ENCODE assay signal across 13 cellular contexts in genomic region chr14:50937325-50937724, GRCh38. TPM values are rescaled to one million over a fixed set of nuclear protein-coding genes. Genes with fewer than 3 reads are reported as not detected.
DNase-seq lines count a peak whose midpoint lies in the region; ATAC-seq and TF ChIP-seq lines count a peak whose summit lies in the region.
"Had no signal": no experiment of that assay in that cellular context is flagged by ENCODE, and none has a peak within 500 bp of the region (broad histone marks: within the 10 kb centered on the region; RNA-seq: fewer than 3 reads in every experiment).

No MANE protein-coding gene starts in this region.

- H3K27ac ChIP-seq in SK-N-SH (ENCODE audit: low read depth in 2 of 2, low read length in 1 of 2), result peak overlapping the region in 1 of 2 experiments; percentile 50; a peak in 2 of 4 replicates
- H3K27ac ChIP-seq: VCaP had no signal

- no peaks in the 10 kb centered on the region for H4K20me1 ChIP-seq in SK-N-SH (ENCODE audit: insufficient read depth)

- H3K9me2 ChIP-seq in SK-N-SH, result no peaks in the 10 kb centered on the region

- peaks cover 0 to 6% of the 10 kb centered on the region in 2 experiments; a peak in 2 of 4 replicates for H3K4me1 ChIP-seq in SK-N-SH (ENCODE audit: control insufficient read depth in 1 of 2, insufficient read depth in 2 of 2, low read depth in 1 of 2, low read length in 1 of 2)

- CTCF ChIA-PET in SK-N-SH (lab: Yijun Ruan, JAX), result interaction anchor here (1.5 kb wide), 1 partner anchor 160 kb away, joined by 3 read pairs; no protein-coding TSS in a partner anchor

- peak; percentile 30 for DNase-seq in A172 (ENCODE audit: low spot score)
- DNase-seq in HPDE6-E6E7 (ENCODE audit: extremely low spot score), result peak; percentile 45
- DNase-seq in SK-N-SH, result no peak
- peak; percentile 76 for DNase-seq in fibroblast of villous mesenchyme (ENCODE audit: low read depth)
- no peak for DNase-seq in activated CD4-positive, alpha-beta T cell treated with anti-CD3 and anti-CD28 coated beads, Interleukin-2, amount 50 U/mL, for 48 hours
- DNase-seq in activated T-cell treated with anti-CD3 and anti-CD28 coated beads, Interleukin-2, amount 50 U/mL, for 1 hour, result no peak
- DNase-seq: activated CD8-positive, alpha-beta memory T cell treated with anti-CD3 and anti-CD28 coated beads, Interleukin-2, amount 50 U/mL, for 48 hours; heart right ventricle; Karpas-422 had no signal

- no peaks in the 10 kb centered on the region for H3K9me3 ChIP-seq in SK-N-SH
- H3K9me3 ChIP-seq: heart right ventricle had no signal

- no peaks in the 10 kb centered on the region for H3K27me3 ChIP-seq in SK-N-SH (ENCODE audit: insufficient read depth)
- H3K27me3 ChIP-seq: heart right ventricle had no signal

- H3K79me2 ChIP-seq in SK-N-SH (ENCODE audit: insufficient read depth), result no peaks in the 10 kb centered on the region

- POLR2A ChIA-PET in SK-N-SH (lab: Yijun Ruan, JAX), result no interaction called here

- peak overlapping the region; percentile 11; the same call in 1 of the 2 replicates for H3K4me2 ChIP-seq in SK-N-SH

- TF ChIP-seq EP300 in SK-N-SH (IDR thresholded peaks at IDR 0.05; ENCODE audit: borderline replicate concordance in 1 of 2, low read depth in 1 of 2, low read length in 1 of 2), result peak in 1 of 2 experiments; percentile 33; a peak in 1 of 4 replicates

- H3F3A ChIP-seq in SK-N-SH (replicated peaks; ENCODE audit: insufficient read depth), result peaks cover 13% of the 10 kb centered on the region

- no peak for ATAC-seq in GM21528 (IDR thresholded peaks at IDR 0.05; ENCODE audit: low FRiP score, unreplicated experiment)
- no peak for ATAC-seq in GM18867 (IDR thresholded peaks at IDR 0.05; ENCODE audit: unreplicated experiment)
- ATAC-seq: heart right ventricle had no signal

- TF ChIP-seq CTCF in SK-N-SH (IDR thresholded peaks at IDR 0.05) (no peak), fibroblast of villous mesenchyme (IDR thresholded peaks at IDR 0.05; ENCODE audit: insufficient read depth, low read depth, low read length) (no peak)

- H2AFZ ChIP-seq in SK-N-SH (ENCODE audit: low read depth), result no peak overlapping the region

- H3K9ac ChIP-seq in SK-N-SH, result no peak overlapping the region

- H3K4me3 ChIP-seq in SK-N-SH (ENCODE audit: low read depth in 2 of 2, low read length in 1 of 2) (no peak overlapping the region), fibroblast of villous mesenchyme (ENCODE audit: low read depth, low read length) (no peak overlapping the region)
- H3K4me3 ChIP-seq: heart right ventricle, lung had no signal

- H3K36me3 ChIP-seq in SK-N-SH (replicated peaks in 1 of 2; ENCODE audit: control insufficient read depth in 1 of 2, insufficient read depth in 2 of 2, low read length in 1 of 2), result peaks cover 3 to 11% of the 10 kb centered on the region in 2 experiments

- 27% methylated on average over 2 of the region's 2 CpGs for WGBS in SK-N-SH (ENCODE audit: low lambda C conversion rate)

- TF ChIP-seq RAD21 in SK-N-SH (IDR thresholded peaks at IDR 0.05; ENCODE audit: low read length), result no peak

TF ChIP-seq in SK-N-SH, 30 proteins besides CTCF, POLR2A, EP300 and RAD21 (continues in another document):
- no peak for TF ChIP-seq POLR2AphosphoS5 (IDR thresholded peaks at IDR 0.05; ENCODE audit: low read depth, low read length)
- no peak for TF ChIP-seq FOXM1 (IDR thresholded peaks at IDR 0.05; ENCODE audit: low read depth)
- peak; percentile 37 for TF ChIP-seq JUND (IDR thresholded peaks at IDR 0.05)
- no peak for TF ChIP-seq GABPA (IDR thresholded peaks at IDR 0.05; ENCODE audit: low read depth)
- TF ChIP-seq PBX3 (IDR thresholded peaks at IDR 0.05), result 0 out of 2 replicates have a peak, but pooled peaks have one; percentile 21
- peak; percentile 52; the same call in 1 of the 2 replicates for TF ChIP-seq FOSL2 (IDR thresholded peaks at IDR 0.05; ENCODE audit: borderline replicate concordance, low read depth)
- no peak for TF ChIP-seq MXI1 (IDR thresholded peaks at IDR 0.05; ENCODE audit: low read depth, low read length)
- TF ChIP-seq YY1 (IDR thresholded peaks at IDR 0.05; ENCODE audit: low read depth), result no peak
- no peak for TF ChIP-seq ZBTB33 (IDR thresholded peaks at IDR 0.05; ENCODE audit: borderline replicate concordance, low read depth)
- no peak for TF ChIP-seq USF1 (IDR thresholded peaks at IDR 0.05; ENCODE audit: borderline replicate concordance, low read depth)
- no peak for TF ChIP-seq RFX5 (IDR thresholded peaks at IDR 0.05; ENCODE audit: low read length)
- TF ChIP-seq RCOR1 (IDR thresholded peaks at IDR 0.05; ENCODE audit: low read length), result no peak
- TF ChIP-seq MAX (IDR thresholded peaks at IDR 0.05; ENCODE audit: low read depth), result peak; percentile 22; the same call in 1 of the 2 replicates
- no peak for TF ChIP-seq TCF12 (IDR thresholded peaks at IDR 0.05)
- no peak for TF ChIP-seq CHD2 (IDR thresholded peaks at IDR 0.05; ENCODE audit: low read length, partially characterized antibody)
- TF ChIP-seq RXRA (IDR thresholded peaks at IDR 0.05; ENCODE audit: borderline replicate concordance, low read depth), result no peak
- TF ChIP-seq EZH2phosphoT487 (IDR thresholded peaks at IDR 0.05; ENCODE audit: borderline replicate concordance, low read depth), result no peak
- TF ChIP-seq REST (IDR thresholded peaks at IDR 0.05; ENCODE audit: low read depth, low read length), result no peak

RNA-seq across cellular contexts. Expression of gene PYGL, which starts 7.0 kb away (rescaled TPM):
- total RNA-seq in A172 (2014; rRNA removed; shearing (Covaris generic)), result 52.9 and 61.2 TPM in 2 replicates
- 60.2 and 66.4 TPM in 2 replicates for polyA plus RNA-seq in SK-N-SH (2012; rRNA removed)
- polyA plus RNA-seq in SK-N-SH (2012; cell fraction: cytosol; rRNA removed), result 62.8 and 70.4 TPM in 2 replicates
- 48.1 and 72.3 TPM in 2 replicates for polyA plus RNA-seq in SK-N-SH (2012; cell fraction: nucleus; rRNA removed)
- 47.7 and 82.5 TPM in 2 replicates for total RNA-seq in fibroblast of villous mesenchyme

Comparison
In these comparisons a context has a peak if more than half of its experiments do, and no peak if none do; other contexts are left out.
1. DNase-seq: peak in A172 (single experiment), HPDE6-E6E7 (single experiment) and fibroblast of villous mesenchyme (single experiment); none in SK-N-SH (single experiment), activated CD4-positive, alpha-beta T cell treated with anti-CD3 and anti-CD28 coated beads, Interleukin-2, amount 50 U/mL, for 48 hours (0 of 2) and activated T-cell treated with anti-CD3 and anti-CD28 coated beads, Interleukin-2, amount 50 U/mL, for 1 hour (single experiment).